18 cellular contexts compared by ENCODE assay signal in genomic region chr13:75356426-75356825, GRCh38.
"Had no signal": no experiment of that assay in that cellular context is flagged by ENCODE, and none has a peak within 500 bp of the region (broad histone marks: within the 10 kb centered on the region; RNA-seq: fewer than 3 reads in every experiment).

No MANE protein-coding gene starts in this region.

- H3K9me3 Mint-ChIP-seq: stimulated activated effector memory CD8-positive, alpha-beta T cell treated with anti-CD3 and anti-CD28 coated beads, Interleukin-12 subunit alpha, Interleukin-12 subunit beta, amount 100 ng/mL, for 72 hours; type B pancreatic cell had no signal

- H3K4me3 ChIP-seq: heart left ventricle, mucosa of descending colon, suprapubic skin, thyroid gland had no signal

- H3K4me1 ChIP-seq: suprapubic skin, thyroid gland had no signal

- H3K27ac ChIP-seq: heart left ventricle, neutrophil, suprapubic skin, thyroid gland had no signal

- ATAC-seq: esophagus mucosa; heart left ventricle; mucosa of descending colon; naive thymus-derived CD8-positive, alpha-beta T cell; right cardiac atrium; stimulated activated effector memory CD8-positive, alpha-beta T cell treated with anti-CD3 and anti-CD28 coated beads, Interleukin-12 subunit alpha, Interleukin-12 subunit beta, amount 100 ng/mL, for 72 hours; stimulated activated naive CD8-positive, alpha-beta T cell treated with anti-CD3 and anti-CD28 coated beads, Interleukin-15, Interleukin-2, amounts not matched to agents 100 U/mL and 50 U/mL, for 24 hours had no signal

- H3K27me3 ChIP-seq: heart left ventricle, neutrophil, suprapubic skin, thyroid gland had no signal

- H3K9me3 ChIP-seq: heart left ventricle, mucosa of descending colon, neutrophil, suprapubic skin, thyroid gland had no signal

- H3K4me3 Mint-ChIP-seq: naive thymus-derived CD8-positive, alpha-beta T cell; stimulated activated effector memory CD8-positive, alpha-beta T cell treated with anti-CD3 and anti-CD28 coated beads, Interleukin-12 subunit alpha, Interleukin-12 subunit beta, amount 100 ng/mL, for 72 hours; type B pancreatic cell had no signal

- DNase-seq: effector memory CD4-positive, alpha-beta T cell; heart left ventricle; hippocampal formation; kidney glomerular epithelial cell; mucosa of descending colon; naive thymus-derived CD8-positive, alpha-beta T cell; posterior cingulate gyrus; right cardiac atrium; small intestine; stimulated activated CD4-positive, alpha-beta T cell treated with anti-CD3 and anti-CD28 coated beads, Interleukin-4, amount 100 ng/mL, for 1 hour; stimulated activated CD8-positive, alpha-beta memory T cell treated with anti-CD3 and anti-CD28 coated beads, Interleukin-4, amount 100 ng/mL, for 48 hours; stimulated activated naive CD8-positive, alpha-beta T cell treated with anti-CD3 and anti-CD28 coated beads, Interleukin-15, Interleukin-2, amounts not matched to agents 100 U/mL and 50 U/mL, for 24 hours; thyroid gland had no signal

- H3K36me3 Mint-ChIP-seq: naive thymus-derived CD8-positive, alpha-beta T cell; stimulated activated effector memory CD8-positive, alpha-beta T cell treated with anti-CD3 and anti-CD28 coated beads, Interleukin-12 subunit alpha, Interleukin-12 subunit beta, amount 100 ng/mL, for 72 hours had no signal

- H3K27me3 Mint-ChIP-seq: type B pancreatic cell had no signal

- H3K36me3 ChIP-seq: neutrophil, thyroid gland had no signal

- H3K27ac Mint-ChIP-seq: stimulated activated effector memory CD8-positive, alpha-beta T cell treated with anti-CD3 and anti-CD28 coated beads, Interleukin-12 subunit alpha, Interleukin-12 subunit beta, amount 100 ng/mL, for 72 hours had no signal
